In genomic region chr7:46565712-46566111, GRCh38 we compare ENCODE assay signal across 1 cellular context.
TF ChIP-seq lines count a peak whose summit lies in the region.

No MANE protein-coding gene starts in this region.

TF ChIP-seq in SK-N-SH, 30 proteins besides CTCF, POLR2A, EP300 and RAD21 (continued from another document):
- TF ChIP-seq RCOR1 (IDR thresholded peaks at IDR 0.05; ENCODE audit: low read length) (no peak), NRF1 (IDR thresholded peaks at IDR 0.05; ENCODE audit: low read depth, low read length) (no peak), POLR2AphosphoS5 (IDR thresholded peaks at IDR 0.05; ENCODE audit: low read depth, low read length) (no peak)
TF ChIP-seq in SK-N-SH: peak in this region for 0.
